ENCODE assay signal across 19 cellular contexts in the genomic region with DNA sequence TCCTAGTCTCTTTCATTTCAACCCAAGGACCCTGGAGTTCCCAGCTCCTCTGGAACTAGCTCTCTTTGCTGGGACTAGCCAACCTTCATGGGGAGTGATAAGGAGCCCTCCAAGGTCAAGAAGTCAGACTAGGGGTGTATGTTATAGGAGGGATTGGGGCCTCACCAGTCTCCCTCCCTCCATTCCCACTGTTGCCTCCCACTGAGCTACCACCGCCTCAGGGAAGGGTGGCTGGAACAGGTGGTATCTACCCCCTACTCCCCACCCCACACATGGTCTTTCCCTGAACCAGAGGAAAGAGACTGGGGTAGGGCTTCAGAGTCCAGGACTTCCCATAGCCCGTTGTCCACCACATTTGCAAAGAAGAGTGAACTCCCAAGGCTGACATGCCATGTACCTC. TPM values are rescaled to one million over a fixed set of nuclear protein-coding genes. Genes with fewer than 3 reads are reported as not detected.
DNase-seq lines count a peak whose midpoint lies in the region; ATAC-seq, FAIRE-seq and TF ChIP-seq lines count a peak whose summit lies in the region.
"Had no signal": no experiment of that assay in that cellular context is flagged by ENCODE, and none has a peak within 500 bp of the region (broad histone marks: within the 10 kb centered on the region; RNA-seq: fewer than 3 reads in every experiment).

No MANE protein-coding gene starts in this region.

- H3K9me3 ChIP-seq in liver (ENCODE audit: control insufficient read depth in 4 of 4, low read length in 3 of 4), result no peaks in the 10 kb centered on the region
- H3K9me3 ChIP-seq in left lung, result no peaks in the 10 kb centered on the region
- H3K9me3 ChIP-seq: MG63, testis had no signal

- H3K4me1 ChIP-seq in liver (ENCODE audit: control insufficient read depth in 4 of 4, insufficient read depth in 4 of 4, low read length in 3 of 4), result peaks cover 12 to 48% (median 40%) of the 10 kb centered on the region in 4 donors
- H3K4me1 ChIP-seq in rectal smooth muscle tissue (ENCODE audit: control insufficient read depth, insufficient read depth, low read length), result no peaks in the 10 kb centered on the region
- peaks cover 4 to 31% of the 10 kb centered on the region in 2 donors for H3K4me1 ChIP-seq in left lung

- no peak overlapping the region for H3K4me3 ChIP-seq in bronchial epithelial cell (ENCODE audit: low read depth, low read length)
- peak overlapping the region; percentile 6 to 67 (median 37) for H3K4me3 ChIP-seq in liver (ENCODE audit: low read depth in 1 of 3, low read length in 3 of 3)
- H3K4me3 ChIP-seq in rectal smooth muscle tissue (ENCODE audit: low read length), result peak overlapping the region; percentile 72
- H3K4me3 ChIP-seq in left lung, result no peak overlapping the region
- H3K4me3 ChIP-seq: MG63, testis had no signal

- H3K27ac ChIP-seq in C4-2B, result peak overlapping the region; percentile 97
- peak overlapping the region; percentile 93 to 99 for H3K27ac ChIP-seq in liver (ENCODE audit: low read depth in 1 of 2, low read length in 2 of 2)
- H3K27ac ChIP-seq in rectal smooth muscle tissue (ENCODE audit: low read depth, low read length), result no peak overlapping the region
- no peak overlapping the region for H3K27ac ChIP-seq in left lung
- H3K27ac ChIP-seq: RWPE1, testis had no signal

- H3K9ac ChIP-seq in liver (ENCODE audit: low read depth in 1 of 2, low read length in 2 of 2) (peak overlapping the region; percentile 5 to 54), rectal smooth muscle tissue (ENCODE audit: low read length) (no peak overlapping the region)

- no peak for ATAC-seq in activated CD4-positive, CD25-positive, alpha-beta regulatory T cell treated with anti-CD3 and anti-CD28 coated beads, Interleukin-2, amount 50 U/mL, for 24 hours
- ATAC-seq in left lung (no peak), GM18502 (IDR thresholded peaks at IDR 0.05; ENCODE audit: poor library complexity, unreplicated experiment) (no peak)
- ATAC-seq: left ventricle myocardium superior had no signal

- no peak for TF ChIP-seq RAD21 in liver (IDR thresholded peaks at IDR 0.05)

- TF ChIP-seq CTCF in C4-2B (conservative IDR thresholded peaks at IDR 0.05) (no peak), bronchial epithelial cell (IDR thresholded peaks at IDR 0.05; ENCODE audit: insufficient read depth, low read length, severe bottlenecking) (no peak), liver (IDR thresholded peaks at IDR 0.05; ENCODE audit: low read depth, low read length, missing input control) (no peak), left lung (IDR thresholded peaks at IDR 0.05) (no peak)

- H3K27me3 ChIP-seq in bronchial epithelial cell (ENCODE audit: control insufficient read depth, insufficient read depth, low read length), result no peaks in the 10 kb centered on the region
- no peaks in the 10 kb centered on the region for H3K27me3 ChIP-seq in liver (ENCODE audit: control insufficient read depth in 4 of 4, insufficient read depth in 4 of 4, low read length in 3 of 4)
- no peaks in the 10 kb centered on the region for H3K27me3 ChIP-seq in rectal smooth muscle tissue (ENCODE audit: control insufficient read depth, insufficient read depth, low read length)
- H3K27me3 ChIP-seq in left lung, result peaks cover 0 to 44% of the 10 kb centered on the region in 2 donors
- H3K27me3 ChIP-seq: MG63, testis had no signal

- intact Hi-C loops in left lung (cut with DNase I), result no loop called here

- no peak for DNase-seq in bronchial epithelial cell (ENCODE audit: low read depth)
- DNase-seq in left lung, result no peak
- DNase-seq in stimulated activated CD4-positive, alpha-beta T cell treated with anti-CD3 and anti-CD28 coated beads, Interleukin-4, amount 100 ng/mL, for 4 hours, result no peak
- DNase-seq: DMS79; left ventricle myocardium superior; MG63; NCI-H1694 treated with DMSO at 0.1 percent for 48 hours; NCI-H226; NK-92 treated with Interleukin-12 subunit alpha and Interleukin-12 subunit beta, amount 100 ng/mL, for 24 hours; stimulated activated CD4-positive, alpha-beta T cell treated with anti-CD3 and anti-CD28 coated beads, Interleukin-4, amount 100 ng/mL, for 24 hours; SW 1271; testis had no signal

- FAIRE-seq in bronchial epithelial cell (lab: Jason Lieb, UNC), result peak; percentile 18
- FAIRE-seq: frontal cortex had no signal

- WGBS in liver, result 59% methylated on average over 2 of the region's 2 CpGs

- H3K36me3 ChIP-seq in bronchial epithelial cell (ENCODE audit: control insufficient read depth, insufficient read depth, low read length) (peaks cover 4% of the 10 kb centered on the region), liver (ENCODE audit: control insufficient read depth in 4 of 4, insufficient read depth in 3 of 4, low read depth in 1 of 4, low read length in 3 of 4) (peaks cover 6 to 18% (median 11%) of the 10 kb centered on the region in 4 donors), rectal smooth muscle tissue (ENCODE audit: control insufficient read depth, insufficient read depth, low read length) (peaks cover 2% of the 10 kb centered on the region), left lung (no peaks in the 10 kb centered on the region)
- H3K36me3 ChIP-seq: MG63 had no signal

TF ChIP-seq in liver, 16 proteins besides CTCF, POLR2A, EP300 and RAD21 (continues in another document):
- TF ChIP-seq REST (IDR thresholded peaks at IDR 0.05) (no peak), HNF4A (conservative IDR thresholded peaks at IDR 0.05) (no peak), SP1 (IDR thresholded peaks at IDR 0.05) (no peak), JUND (IDR thresholded peaks at IDR 0.05) (no peak), EGR1 (IDR thresholded peaks at IDR 0.05; ENCODE audit: low read depth in 2 of 2) (no peak), YY1 (IDR thresholded peaks at IDR 0.05) (no peak), TAF1 (conservative IDR thresholded peaks at IDR 0.05) (no peak), FOXA1 (IDR thresholded peaks at IDR 0.05) (no peak), FOXA2 (IDR thresholded peaks at IDR 0.05) (no peak)
- TF ChIP-seq, protein P1, sequence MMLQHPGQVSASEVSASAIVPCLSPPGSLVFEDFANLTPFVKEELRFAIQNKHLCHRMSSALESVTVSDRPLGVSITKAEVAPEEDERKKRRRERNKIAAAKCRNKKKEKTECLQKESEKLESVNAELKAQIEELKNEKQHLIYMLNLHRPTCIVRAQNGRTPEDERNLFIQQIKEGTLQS (IDR thresholded peaks at IDR 0.05), result no peak
- TF ChIP-seq, protein P2, sequence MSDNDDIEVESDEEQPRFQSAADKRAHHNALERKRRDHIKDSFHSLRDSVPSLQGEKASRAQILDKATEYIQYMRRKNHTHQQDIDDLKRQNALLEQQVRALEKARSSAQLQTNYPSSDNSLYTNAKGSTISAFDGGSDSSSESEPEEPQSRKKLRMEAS (IDR thresholded peaks at IDR 0.05), result no peak

RNA-seq across cellular contexts. Expression of gene ERBB3, which starts 2.4 kb away (rescaled TPM):
- total RNA-seq in bronchial epithelial cell, result 21.1 and 59.8 TPM in 2 replicates
- 100 to 1,000 TPM in 1 of 2 donors, 10 to 100 TPM in 1; 69.0 to 141 TPM for total RNA-seq in liver
- 10 to 100 TPM; 32.4 to 34.2 TPM for polyA plus RNA-seq in liver
- 10 to 100 TPM; 38.6 to 88.8 TPM for total RNA-seq in left lung

RNA-seq across cellular contexts. Expression of gene PA2G4, which starts 22.0 kb away (rescaled TPM):
- total RNA-seq in bronchial epithelial cell (168 and 172 TPM in 2 replicates), liver (100 to 1,000 TPM in 1 of 2 donors, 10 to 100 TPM in 1; 74.3 to 148 TPM), left lung (100 to 1,000 TPM in 1 of 2 donors, 10 to 100 TPM in 1; 62.0 to 103 TPM)
- 10 to 100 TPM; 56.8 to 62.9 TPM for polyA plus RNA-seq in liver

RNA-seq across cellular contexts. Expression of gene RPL41, which starts 34.1 kb away (rescaled TPM):
- total RNA-seq in bronchial epithelial cell (3,411 and 3,733 TPM in 2 replicates), liver (1,000 to 10,000 TPM in 1 of 2 donors, 100 to 1,000 TPM in 1; 979 to 1,323 TPM), left lung (1,000 to 10,000 TPM; 3,023 to 3,157 TPM)
- polyA plus RNA-seq in liver, result 1,000 to 10,000 TPM; 1,640 to 2,155 TPM

RNA-seq across cellular contexts. Expression of gene ZC3H10, which starts 35.7 kb away (rescaled TPM):
- 3.5 and 4.5 TPM in 2 replicates for total RNA-seq in bronchial epithelial cell
- total RNA-seq in liver, result 1 to 10 TPM; 2.0 to 5.2 TPM
- 1 to 10 TPM; 1.3 to 1.8 TPM for polyA plus RNA-seq in liver
- 1 to 10 TPM; 6.0 to 8.7 TPM for total RNA-seq in left lung

RNA-seq across cellular contexts. Expression of gene RPS26, which starts 40.7 kb away (rescaled TPM):
- total RNA-seq in bronchial epithelial cell, result 32.8 and 201 TPM in 2 replicates
- 100 to 1,000 TPM in 1 of 2 donors, 10 to 100 TPM in 1; 62.2 to 187 TPM for total RNA-seq in liver
- 100 to 1,000 TPM; 250 to 402 TPM for polyA plus RNA-seq in liver
- 10 to 100 TPM; 37.9 to 43.1 TPM for total RNA-seq in left lung

Comparison
In these comparisons a context has a peak if more than half of its experiments do, and no peak if none do; other contexts are left out.
1. H3K27ac ChIP-seq: peak in C4-2B (single experiment) and liver (2 of 2); none in rectal smooth muscle tissue (single experiment) and left lung (0 of 2).
2. H3K4me3 ChIP-seq: peak in liver (3 of 3) and rectal smooth muscle tissue (single experiment); none in bronchial epithelial cell (single experiment) and left lung (0 of 2).